In genomic region chr1:179293340-179294327, GRCh38 we compare ENCODE assay signal across 1 cellular context.
TF ChIP-seq lines count a peak whose summit lies in the region.

SOAT1 (plus strand) TSS chr1:179293797; CDS start chr1:179302685, 8,888 bp downstream.

TF ChIP-seq in HEK293, 187 proteins besides CTCF, POLR2A, EP300 and RAD21 (continued from another document and continues in another):
- TF ChIP-seq INSM2 (tag by site-specific recombination; IDR thresholded peaks at IDR 0.05) (peak; percentile 25; the same call in 1 of the 2 replicates), ZNF10 (tag by site-specific recombination; IDR thresholded peaks at IDR 0.05) (peak; percentile 95), ZNF202 (tag by site-specific recombination; IDR thresholded peaks at IDR 0.05; ENCODE audit: borderline replicate concordance) (no peak), KLF16 (tag by site-specific recombination; IDR thresholded peaks at IDR 0.05) (peak; percentile 87), ZNF138 (tag by site-specific recombination; IDR thresholded peaks at IDR 0.05; ENCODE audit: borderline replicate concordance) (no peak), ZSCAN16 (tag by site-specific recombination; IDR thresholded peaks at IDR 0.05) (0 out of 2 replicates have a peak, but pooled peaks have one; percentile 64), ZNF488 (tag by site-specific recombination; IDR thresholded peaks at IDR 0.05) (no peak), ZBTB44 (tag by site-specific recombination; IDR thresholded peaks at IDR 0.05) (peak; percentile 80), ZBTB8A (tag by site-specific recombination; IDR thresholded peaks at IDR 0.05) (peak; percentile 100), ZNF621 (tag by site-specific recombination; IDR thresholded peaks at IDR 0.05) (no peak), GLIS1 (tag by site-specific recombination; IDR thresholded peaks at IDR 0.05) (peak; percentile 78), ZXDB (tag by site-specific recombination; IDR thresholded peaks at IDR 0.05) (peak; percentile 92), ZNF37A (tag by site-specific recombination; IDR thresholded peaks at IDR 0.05) (peak; percentile 75), ZFP69B (tag by site-specific recombination; IDR thresholded peaks at IDR 0.05) (peak; percentile 59), SCRT1 (tag by site-specific recombination; IDR thresholded peaks at IDR 0.05; ENCODE audit: borderline replicate concordance) (no peak), FEZF1 (tag by site-specific recombination; IDR thresholded peaks at IDR 0.05) (no peak), ZNF843 (tag by site-specific recombination; IDR thresholded peaks at IDR 0.05) (peak; percentile 64; the same call in 1 of the 2 replicates), ZNF133 (tag by site-specific recombination; IDR thresholded peaks at IDR 0.05) (no peak), ZNF394 (tag by site-specific recombination; IDR thresholded peaks at IDR 0.05; ENCODE audit: borderline replicate concordance) (peak; percentile 91), ZFP3 (tag by site-specific recombination; IDR thresholded peaks at IDR 0.05; ENCODE audit: low read depth) (0 out of 2 replicates have a peak, but pooled peaks have one; percentile 26), ZNF670 (tag by site-specific recombination; IDR thresholded peaks at IDR 0.05; ENCODE audit: low read depth) (no peak), ZBTB6 (tag by site-specific recombination; IDR thresholded peaks at IDR 0.05) (no peak; the same call in 1 of the 2 replicates), PRDM1 (tag by site-specific recombination; IDR thresholded peaks at IDR 0.05) (peak; percentile 80), ZNF701 (tag by site-specific recombination; IDR thresholded peaks at IDR 0.05) (no peak), SP3 (tag by site-specific recombination; IDR thresholded peaks at IDR 0.05) (peak; percentile 91), HIC1 (tag by site-specific recombination; IDR thresholded peaks at IDR 0.05) (peak; percentile 98), ZNF449 (tag by site-specific recombination; IDR thresholded peaks at IDR 0.05) (peak; percentile 51; the same call in 1 of the 2 replicates), ZNF548 (tag by site-specific recombination; IDR thresholded peaks at IDR 0.05) (no peak), ZNF404 (tag by site-specific recombination; IDR thresholded peaks at IDR 0.05) (no peak), ZSCAN4 (tag by site-specific recombination; IDR thresholded peaks at IDR 0.05) (peak; percentile 25; the same call in 1 of the 2 replicates), KLF1 (tag by site-specific recombination; IDR thresholded peaks at IDR 0.05) (peak; percentile 85), ATF2 (tag by site-specific recombination; IDR thresholded peaks at IDR 0.05; ENCODE audit: low read depth) (no peak), ZNF184 (tag by site-specific recombination; IDR thresholded peaks at IDR 0.05) (peak; percentile 87; the same call in 1 of the 2 replicates), ZNF223 (tag by site-specific recombination; IDR thresholded peaks at IDR 0.05) (no peak), PATZ1 (tag by site-specific recombination; IDR thresholded peaks at IDR 0.05) (peak; percentile 91), ZNF2 (tag by site-specific recombination; IDR thresholded peaks at IDR 0.05) (peak; percentile 89; the same call in 1 of the 2 replicates), ZSCAN18 (tag by site-specific recombination; IDR thresholded peaks at IDR 0.05) (no peak), REPIN1 (tag by site-specific recombination; IDR thresholded peaks at IDR 0.05; ENCODE audit: low read depth) (peak; percentile 41; the same call in 1 of the 2 replicates), PRDM4 (tag by site-specific recombination; IDR thresholded peaks at IDR 0.05) (0 out of 2 replicates have a peak, but pooled peaks have one; percentile 21), ZFP41 (tag by site-specific recombination; IDR thresholded peaks at IDR 0.05; ENCODE audit: borderline replicate concordance) (no peak)
